ENCODE assay signal across 8 cellular contexts in genomic region chr1:1890506-1891348, GRCh38. TPM values are rescaled to one million over a fixed set of nuclear protein-coding genes. Genes with fewer than 3 reads are reported as not detected.
DNase-seq lines count a peak whose midpoint lies in the region; ATAC-seq and TF ChIP-seq lines count a peak whose summit lies in the region.

Gene GNB1 (minus strand): TSS chr1:1891087. CDS start chr1:1825453, 65,634 bp downstream.

- no peak for TF ChIP-seq CTCF in foreskin keratinocyte (conservative IDR thresholded peaks at IDR 0.05)

- H3K27me3 ChIP-seq in SJSA1 (replicated peaks) (no peaks in the 10 kb centered on the region), foreskin keratinocyte (no peaks in the 10 kb centered on the region), neuron (ENCODE audit: insufficient read depth, low read length) (no peaks in the 10 kb centered on the region), stomach smooth muscle (ENCODE audit: control insufficient read depth in 1 of 2, insufficient read depth in 2 of 2, low read length in 2 of 2) (peaks cover 10 to 20% of the 10 kb centered on the region in 2 donors)

- DNase-seq in Daoy (ENCODE audit: low read depth) (peak; percentile 96), LHCN-M2 (ENCODE audit: low read depth) (peak; percentile 85), SJSA1 (ENCODE audit: low read depth in 1 of 2, low spot score in 2 of 2) (peak; percentile 81 to 86), foreskin keratinocyte (peak; percentile 54 to 69)
- peak; percentile 78 for DNase-seq in activated gamma-delta T cell treated with anti-CD3 and anti-CD28 coated beads, Interleukin-2, amount 50 U/mL, for 16 hours (ENCODE audit: low read depth)

- ATAC-seq in GM21825 (IDR thresholded peaks at IDR 0.05; ENCODE audit: unreplicated experiment): peak; percentile 63
- ATAC-seq in foreskin keratinocyte: peak; percentile 50

- peak within 1 kb of the TSS; percentile 90 for H3K27ac ChIP-seq in SJSA1
- peak within 1 kb of the TSS; percentile 89 for H3K27ac ChIP-seq in foreskin keratinocyte
- H3K27ac ChIP-seq in stomach smooth muscle (ENCODE audit: low read length): peak within 1 kb of the TSS; percentile 64

- H3K4me3 ChIP-seq in SJSA1 (peak within 1 kb of the TSS; percentile 98), neuron (ENCODE audit: low read length) (peak within 1 kb of the TSS; percentile 92), stomach smooth muscle (ENCODE audit: low read length in 2 of 2) (peak within 1 kb of the TSS; percentile 79 to 81)

- H3K9ac ChIP-seq in stomach smooth muscle (ENCODE audit: low read length in 2 of 2): peak within 1 kb of the TSS; percentile 75 to 80

- peak within 1 kb of the TSS; percentile 1 for H2AFZ ChIP-seq in neuron (ENCODE audit: low read depth, low read length)

- H3K36me3 ChIP-seq in SJSA1 (peaks cover 32% of the 10 kb centered on the region), neuron (ENCODE audit: insufficient read depth, low read length) (peaks cover 9% of the 10 kb centered on the region), stomach smooth muscle (ENCODE audit: control insufficient read depth in 2 of 2, insufficient read depth in 2 of 2, low read length in 2 of 2) (no peaks in the 10 kb centered on the region)

- H3K4me1 ChIP-seq in SJSA1 (replicated peaks) (peaks cover 27% of the 10 kb centered on the region), foreskin keratinocyte (peaks cover 25% of the 10 kb centered on the region), neuron (ENCODE audit: insufficient read depth, low read length) (peaks cover 28% of the 10 kb centered on the region), stomach smooth muscle (ENCODE audit: control insufficient read depth, insufficient read depth, low read length) (peaks cover 42% of the 10 kb centered on the region)

- H3K9me3 ChIP-seq in SJSA1 (replicated peaks) (no peaks in the 10 kb centered on the region), neuron (ENCODE audit: low read length) (peaks cover 4% of the 10 kb centered on the region), stomach smooth muscle (ENCODE audit: control insufficient read depth in 2 of 2, low read length in 2 of 2) (no peaks in the 10 kb centered on the region)

RNA-seq across cellular contexts. Expression of gene GNB1, which starts in this region (rescaled TPM):
- 49.3 and 50.1 TPM in 2 replicates for total RNA-seq in Daoy (2014; rRNA removed; shearing (Covaris generic))
- total RNA-seq in LHCN-M2 (2014; rRNA removed) (81.9 and 99.8 TPM in 2 replicates), foreskin keratinocyte (251 and 257 TPM in 2 replicates)
- 470 TPM for polyA plus RNA-seq in LHCN-M2 (2012)
- total RNA-seq in SJSA1 (2014; rRNA removed; shearing (Covaris generic)): 98.9 and 108 TPM in 2 replicates
- polyA plus RNA-seq in foreskin keratinocyte: 195 and 222 TPM in 2 replicates

Comparison
In these comparisons a context has a peak if more than half of its experiments do, and no peak if none do; other contexts are left out.
1. Peak in every context shown above with its lines: DNase-seq, ATAC-seq, H3K4me3 ChIP-seq and H3K27ac ChIP-seq.